ENCODE assay signal across 8 cellular contexts in the genomic region with DNA sequence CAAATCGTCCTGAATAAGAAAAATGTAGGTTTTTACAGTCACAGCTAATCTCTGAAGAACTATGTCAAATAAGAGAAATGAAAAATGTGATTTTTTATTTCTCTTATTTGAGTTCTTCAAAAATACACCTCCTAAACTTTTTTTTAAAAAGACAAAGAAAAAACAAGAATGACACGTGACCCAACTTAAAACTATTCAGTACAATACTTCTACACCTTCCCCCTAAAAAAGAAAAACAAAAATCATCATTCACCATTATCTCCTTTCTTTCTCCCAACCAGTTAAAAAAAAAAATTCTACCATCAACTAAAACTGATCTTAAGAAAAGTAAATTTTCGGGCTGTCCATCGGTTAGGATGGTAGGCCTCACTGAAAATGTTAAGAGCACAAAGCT. TPM values are rescaled to one million over a fixed set of nuclear protein-coding genes. Genes with fewer than 3 reads are reported as not detected.
DNase-seq lines count a peak whose midpoint lies in the region; ATAC-seq and TF ChIP-seq lines count a peak whose summit lies in the region.

No MANE protein-coding gene starts in this region.

- no peak overlapping the region for H2BK15ac ChIP-seq in H9 (ENCODE audit: low read depth, low read length)

- H3K36me3 Mint-ChIP-seq in H9 (ENCODE audit: insufficient read depth in 1 of 3, low read depth in 3 of 3) = peaks cover 2 to 4% (median 2%) of the 10 kb centered on the region in 3 experiments; a peak in 2 of 7 replicates
- H3K36me3 Mint-ChIP-seq in activated CD4-positive, alpha-beta memory T cell treated with anti-CD3 and anti-CD28 coated beads, Interleukin-2, amount 10 ng/mL, durations not matched to agents 7 days and 5 days (ENCODE audit: low read depth) = peaks cover 44% of the 10 kb centered on the region

- H4K5ac ChIP-seq in H9 (ENCODE audit: insufficient read length, low read depth, low read length) = no peak overlapping the region

- peaks cover 9% of the 10 kb centered on the region for H3F3A ChIP-seq in smooth muscle cell (ENCODE audit: low read depth)

- H3K9me2 ChIP-seq in hepatocyte (replicated peaks; ENCODE audit: insufficient read depth) = no peaks in the 10 kb centered on the region

- H4K8ac ChIP-seq in H9 (replicated peaks; ENCODE audit: insufficient read length, low read depth, low read length) = no peak overlapping the region

- H3K4me2 ChIP-seq in H9 (ENCODE audit: insufficient read depth, insufficient read length, low read length) = peak overlapping the region; percentile 92
- H3K4me2 ChIP-seq in hepatocyte = peak overlapping the region; percentile 81
- H3K4me2 ChIP-seq in smooth muscle cell = peak overlapping the region; percentile 83

- H3K27ac Mint-ChIP-seq in H9 = peak overlapping the region in 2 of 3 experiments; percentile 35 to 96; a peak in 1 of 7 replicates
- peak overlapping the region; percentile 98 for H3K27ac Mint-ChIP-seq in activated CD4-positive, alpha-beta memory T cell treated with anti-CD3 and anti-CD28 coated beads, Interleukin-2, amount 10 ng/mL, durations not matched to agents 7 days and 5 days

- no peak overlapping the region for H3K56ac ChIP-seq in H9 (ENCODE audit: insufficient read length, low read depth, low read length)

- H4K20me1 ChIP-seq in H9 (ENCODE audit: control insufficient read depth, insufficient read depth, insufficient read length) = no peaks in the 10 kb centered on the region
- H4K20me1 ChIP-seq in hepatocyte (ENCODE audit: insufficient read depth, poor library complexity, severe bottlenecking) = peaks cover 46% of the 10 kb centered on the region
- peaks cover 52% of the 10 kb centered on the region for H4K20me1 ChIP-seq in smooth muscle cell (ENCODE audit: low read depth)

- H3K4me1 ChIP-seq in H9 (ENCODE audit: insufficient read depth, low read length) (peaks cover 7% of the 10 kb centered on the region; the same call in 1 of the 2 replicates), hepatocyte (ENCODE audit: insufficient read depth) (peaks cover 26% of the 10 kb centered on the region), smooth muscle cell (ENCODE audit: low read depth) (peaks cover 43% of the 10 kb centered on the region)

- peaks cover 9% of the 10 kb centered on the region; the same call in 1 of the 2 replicates for H3K79me2 ChIP-seq in H9 (ENCODE audit: insufficient read depth, low read length)
- H3K79me2 ChIP-seq in hepatocyte = peaks cover 70% of the 10 kb centered on the region
- H3K79me2 ChIP-seq in smooth muscle cell (ENCODE audit: low read depth) = peaks cover 68% of the 10 kb centered on the region

- CTCF ChIA-PET in activated CD4-positive, alpha-beta memory T cell treated with anti-CD3 and anti-CD28 coated beads, Interleukin-2, amount 10 ng/mL, durations not matched to agents 7 days and 5 days (lab: Charles Lee) = interaction anchor here (0.8 to 2.0 kb wide), 7 partner anchors 9 to 135 kb away, joined by 3 to 25 read pairs (median 4); no protein-coding TSS in a partner anchor

- H3K27me3 ChIP-seq in H9 (ENCODE audit: insufficient read depth, low read length) = peaks cover 4% of the 10 kb centered on the region; the same call in 1 of the 2 replicates
- H3K27me3 ChIP-seq in hepatocyte = no peaks in the 10 kb centered on the region
- H3K27me3 ChIP-seq in smooth muscle cell (ENCODE audit: low read depth) = no peaks in the 10 kb centered on the region

- no peaks in the 10 kb centered on the region for H3K9me3 ChIP-seq in H9 (ENCODE audit: control insufficient read depth, low read depth, low read length)
- H3K9me3 ChIP-seq in hepatocyte (ENCODE audit: low read depth) = no peaks in the 10 kb centered on the region
- H3K9me3 ChIP-seq in smooth muscle cell (replicated peaks; ENCODE audit: low read depth) = no peaks in the 10 kb centered on the region

- no peak overlapping the region for H3K27ac ChIP-seq in H9 (ENCODE audit: insufficient read length, low read depth, low read length)
- H3K27ac ChIP-seq in hepatocyte = peak overlapping the region; percentile 98
- peak overlapping the region; percentile 83 for H3K27ac ChIP-seq in smooth muscle cell (ENCODE audit: low read depth)

- no peak overlapping the region for H3K14ac ChIP-seq in H9 (ENCODE audit: insufficient read depth, low read length)

- no peak overlapping the region for H2BK20ac ChIP-seq in H9 (ENCODE audit: low read depth, low read length, poor library complexity, severe bottlenecking)

- in situ Hi-C loops in G401 (cut with HindIII; ENCODE audit: low sequenced_read_pairs) = no loop called here

- peaks cover 41 to 52% of the 10 kb centered on the region in 2 experiments for H3K4me1 Mint-ChIP-seq in H9
- H3K4me1 Mint-ChIP-seq in activated CD4-positive, alpha-beta memory T cell treated with anti-CD3 and anti-CD28 coated beads, Interleukin-2, amount 10 ng/mL, durations not matched to agents 7 days and 5 days = peaks cover 59% of the 10 kb centered on the region

- no peak overlapping the region for H4K91ac ChIP-seq in H9 (ENCODE audit: insufficient read length, low read depth, low read length)

- H3K36me3 ChIP-seq in hepatocyte (replicated peaks; ENCODE audit: insufficient read depth, low read depth) (no peaks in the 10 kb centered on the region), smooth muscle cell (ENCODE audit: low read depth) (no peaks in the 10 kb centered on the region)

- no peak overlapping the region for H3K4ac ChIP-seq in H9 (ENCODE audit: low read depth, low read length)

- peaks cover 16% of the 10 kb centered on the region for H3K23me2 ChIP-seq in H9 (ENCODE audit: insufficient read length, low read depth, low read length, poor library complexity, severe bottlenecking)

- H3K9me3 Mint-ChIP-seq in H9 = 0 out of 5 replicates have a peak, but pooled peaks cover 0 to 2% of the 10 kb centered on the region in 2 experiments
- H3K9me3 Mint-ChIP-seq in activated CD4-positive, alpha-beta memory T cell treated with anti-CD3 and anti-CD28 coated beads, Interleukin-2, amount 10 ng/mL, durations not matched to agents 7 days and 5 days = no peaks in the 10 kb centered on the region

- no CpG with 5 or more reads among the region's 4 CpGs for WGBS in H9 (ENCODE audit: extremely low coverage, insufficient read length, low lambda C conversion rate)
- 39% methylated on average over 4 of the region's 4 CpGs for WGBS in hepatocyte (ENCODE audit: low lambda C conversion rate, missing lambda C conversion rate)
- 25% methylated on average over 4 of the region's 4 CpGs for WGBS in smooth muscle cell (ENCODE audit: low lambda C conversion rate)

- H3K18ac ChIP-seq in H9 (ENCODE audit: insufficient read length, low read depth, low read length) = no peak overlapping the region

- H2BK120ac ChIP-seq in H9 (ENCODE audit: low read depth, low read length, poor library complexity, severe bottlenecking) = no peak overlapping the region

- H3T11ph ChIP-seq in H9 (ENCODE audit: low read length) = no peak overlapping the region

- peaks cover 4% of the 10 kb centered on the region for H3K79me1 ChIP-seq in H9 (ENCODE audit: insufficient read depth, low read depth, low read length, poor library complexity, severe bottlenecking)

- no peak overlapping the region for H2BK5ac ChIP-seq in H9 (ENCODE audit: insufficient read length, low read length)

- ATAC-seq in GM21390 (IDR thresholded peaks at IDR 0.05; ENCODE audit: unreplicated experiment) (no peak), HG03565 (IDR thresholded peaks at IDR 0.05; ENCODE audit: unreplicated experiment) (no peak)

- H3K23ac ChIP-seq in H9 (ENCODE audit: insufficient read length, low read depth, low read length) = no peak overlapping the region

- DNase-seq in H9 (no peak), hepatocyte (ENCODE audit: low spot score) (no peak), smooth muscle cell (lab: John Stamatoyannopoulos, UW; ENCODE audit: unreplicated experiment) (no peak), G401 (ENCODE audit: low spot score) (no peak), foreskin melanocyte (no peak)
- no peak for DNase-seq in activated CD4-positive, alpha-beta memory T cell treated with anti-CD3 and anti-CD28 coated beads, Interleukin-2, amount 10 ng/mL, durations not matched to agents 7 days and 5 days

- TF ChIP-seq CTCF in H9 (conservative IDR thresholded peaks at IDR 0.05) = no peak
- TF ChIP-seq CTCF in hepatocyte (IDR thresholded peaks at IDR 0.05; ENCODE audit: poor library complexity) = no peak
- TF ChIP-seq CTCF in smooth muscle cell (IDR thresholded peaks at IDR 0.05; ENCODE audit: borderline replicate concordance, insufficient read depth, poor library complexity, severe bottlenecking) = no peak

- H3K4me3 Mint-ChIP-seq in H9 = peak overlapping the region; percentile 94 to 97
- peak overlapping the region; percentile 88 for H3K4me3 Mint-ChIP-seq in activated CD4-positive, alpha-beta memory T cell treated with anti-CD3 and anti-CD28 coated beads, Interleukin-2, amount 10 ng/mL, durations not matched to agents 7 days and 5 days

- H2AK5ac ChIP-seq in H9 (ENCODE audit: insufficient read length, low read length) = no peak overlapping the region

- H2AFZ ChIP-seq in H9 (ENCODE audit: low read length) (no peak overlapping the region), hepatocyte (no peak overlapping the region), smooth muscle cell (ENCODE audit: low read depth) (no peak overlapping the region)

- H3K4me3 ChIP-seq in hepatocyte (peak overlapping the region; percentile 77), smooth muscle cell (peak overlapping the region; percentile 78)

- H3K9ac ChIP-seq in H9 (ENCODE audit: extremely low read depth, insufficient read length, low read length) = peak overlapping the region; percentile 36
- peak overlapping the region; percentile 87 for H3K9ac ChIP-seq in smooth muscle cell (ENCODE audit: low read depth)

- peaks cover 11% of the 10 kb centered on the region for H3K27me3 Mint-ChIP-seq in H9 (ENCODE audit: low read depth)
- no peaks in the 10 kb centered on the region for H3K27me3 Mint-ChIP-seq in activated CD4-positive, alpha-beta memory T cell treated with anti-CD3 and anti-CD28 coated beads, Interleukin-2, amount 10 ng/mL, durations not matched to agents 7 days and 5 days

- H2BK12ac ChIP-seq in H9 (ENCODE audit: insufficient read length, low read depth, low read length) = no peak overlapping the region

- POLR2A ChIA-PET in activated CD4-positive, alpha-beta memory T cell treated with anti-CD3 and anti-CD28 coated beads, Interleukin-2, amount 10 ng/mL, durations not matched to agents 7 days and 5 days (lab: Charles Lee) = interaction anchor here (0.7 to 5.7 kb wide), 22 partner anchors 9 to 1599 kb away, joined by 3 to 58 read pairs (median 8); a partner anchor contains a TSS

RNA-seq across cellular contexts. Expression of a gene that starts 2.1 kb away (rescaled TPM):
- 59.1 and 61.4 TPM in 2 replicates for total RNA-seq in H9 (2021)
- 100 to 1,000 TPM; 126 to 127 TPM for total RNA-seq in activated CD4-positive, alpha-beta memory T cell treated with anti-CD3 and anti-CD28 coated beads, Interleukin-2, amount 10 ng/mL, durations not matched to agents 7 days and 5 days
- total RNA-seq in hepatocyte = 36.2 and 37.4 TPM in 2 replicates
- 13.0 and 15.1 TPM in 2 replicates for polyA plus RNA-seq in hepatocyte
- 74.3 and 74.8 TPM in 2 replicates for total RNA-seq in smooth muscle cell
- polyA plus RNA-seq in smooth muscle cell = 24.3 and 25.0 TPM in 2 replicates
- total RNA-seq in G401 (2014; rRNA removed; shearing (Covaris generic)) = 68.6 and 69.0 TPM in 2 replicates

RNA-seq across cellular contexts. Expression of a gene that starts 55.9 kb away (rescaled TPM):
- total RNA-seq in H9 (2021) (37.9 and 39.0 TPM in 2 replicates), hepatocyte (20.2 and 28.9 TPM in 2 replicates), smooth muscle cell (44.1 and 45.0 TPM in 2 replicates)
- 10 to 100 TPM; 27.8 to 31.0 TPM for total RNA-seq in activated CD4-positive, alpha-beta memory T cell treated with anti-CD3 and anti-CD28 coated beads, Interleukin-2, amount 10 ng/mL, durations not matched to agents 7 days and 5 days
- polyA plus RNA-seq in hepatocyte (19.3 and 24.4 TPM in 2 replicates), smooth muscle cell (30.5 and 32.9 TPM in 2 replicates)
- total RNA-seq in G401 (2014; rRNA removed; shearing (Covaris generic)) = 40.7 and 69.8 TPM in 2 replicates
